In the genomic region with DNA sequence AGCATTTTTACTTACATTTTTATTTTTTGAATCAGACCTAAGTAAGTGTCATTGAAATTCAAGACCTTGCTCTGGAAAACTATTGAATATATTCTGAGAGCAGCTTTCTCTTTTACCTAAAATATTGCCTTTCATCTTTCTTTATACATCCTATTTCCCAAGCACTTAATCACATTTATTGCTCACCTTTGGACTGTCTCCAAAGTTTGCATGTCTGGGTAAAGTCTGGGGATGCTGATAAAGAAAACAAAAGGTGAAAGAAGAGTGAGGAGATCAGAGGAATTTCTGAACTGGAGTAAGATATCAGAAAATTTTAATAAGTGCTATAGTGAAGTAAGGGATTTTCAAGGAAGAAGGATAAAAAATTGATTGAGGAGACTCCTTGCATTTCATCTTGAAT, we compare ENCODE assay signal across 25 cellular contexts.
"Had no signal": no experiment of that assay in that cellular context is flagged by ENCODE, and none has a peak within 500 bp of the region (broad histone marks: within the 10 kb centered on the region; RNA-seq: fewer than 3 reads in every experiment).

No MANE protein-coding gene starts in this region.

- ATAC-seq: activated CD4-positive, CD25-positive, alpha-beta regulatory T cell treated with anti-CD3 and anti-CD28 coated beads, Interleukin-2, amount 50 U/mL, for 24 hours; activated CD8-positive, alpha-beta T cell treated with anti-CD3 and anti-CD28 coated beads for 36 hours; activated T-cell treated with anti-CD3 and anti-CD28 coated beads, Interleukin-2, amount 50 U/mL, for 72 hours had no signal

- H3K36me3 Mint-ChIP-seq: activated naive CD8-positive, alpha-beta T cell treated with anti-CD3 and anti-CD28 coated beads, Interleukin-2, amount 10 ng/mL, durations not matched to agents 7 days and 5 days had no signal

- H3K27me3 ChIP-seq: adrenal gland, MG63 had no signal

- H3K4me1 Mint-ChIP-seq: activated naive CD8-positive, alpha-beta T cell treated with anti-CD3 and anti-CD28 coated beads, Interleukin-2, amount 10 ng/mL, durations not matched to agents 7 days and 5 days; central memory CD8-positive, alpha-beta T cell had no signal

- H3K27me3 Mint-ChIP-seq: activated CD8-positive, alpha-beta T cell treated with anti-CD3 and anti-CD28 coated beads for 36 hours; activated naive CD8-positive, alpha-beta T cell treated with anti-CD3 and anti-CD28 coated beads, Interleukin-2, amount 10 ng/mL, durations not matched to agents 7 days and 5 days; central memory CD8-positive, alpha-beta T cell had no signal

- H3K4me1 ChIP-seq: adrenal gland had no signal

- H3K4me3 Mint-ChIP-seq: activated CD8-positive, alpha-beta T cell treated with anti-CD3 and anti-CD28 coated beads for 36 hours; activated naive CD8-positive, alpha-beta T cell treated with anti-CD3 and anti-CD28 coated beads, Interleukin-2, amount 10 ng/mL, durations not matched to agents 7 days and 5 days; activated T-cell treated with anti-CD3 and anti-CD28 coated beads, Interleukin-2, amount 50 U/mL, for 72 hours; central memory CD8-positive, alpha-beta T cell had no signal

- H3K9me3 Mint-ChIP-seq: activated naive CD8-positive, alpha-beta T cell treated with anti-CD3 and anti-CD28 coated beads, Interleukin-2, amount 10 ng/mL, durations not matched to agents 7 days and 5 days had no signal

- H3K4me3 ChIP-seq: adrenal gland, MG63, SK-N-MC had no signal

- H3K36me3 ChIP-seq: adrenal gland, MG63 had no signal

- H3K9me3 ChIP-seq: adrenal gland, MG63 had no signal

- DNase-seq: activated CD4-positive, alpha-beta T cell treated with anti-CD3 and anti-CD28 coated beads for 4 hours; activated CD8-positive, alpha-beta memory T cell treated with anti-CD3 and anti-CD28 coated beads, Interleukin-2, amount 50 U/mL, for 4 hours; activated CD8-positive, alpha-beta T cell treated with anti-CD3 and anti-CD28 coated beads for 36 hours; activated naive CD4-positive, alpha-beta T cell treated with anti-CD3 and anti-CD28 coated beads, Interleukin-2, amount 50 U/mL, for 16 hours; activated naive CD8-positive, alpha-beta T cell treated with anti-CD3 and anti-CD28 coated beads, Interleukin-2, amount 10 ng/mL, durations not matched to agents 7 days and 5 days; activated T-cell treated with anti-CD3 and anti-CD28 coated beads, Interleukin-2, amount 50 U/mL, for 72 hours; adrenal gland; aorta; MG63; MV-4-11; NCI-H1092 treated with DMSO at 0.1 percent for 48 hours; NCI-H1417 treated with DMSO at 0.1 percent for 48 hours; NCI-H1694; NCI-H2029; NCI-H2107; NCI-H2171 treated with DMSO at 0.1 percent for 48 hours; NCI-H226; NCI-H526; NCI-H82; SW 1271 had no signal

- H3K27ac Mint-ChIP-seq: activated CD8-positive, alpha-beta T cell treated with anti-CD3 and anti-CD28 coated beads for 36 hours; activated naive CD8-positive, alpha-beta T cell treated with anti-CD3 and anti-CD28 coated beads, Interleukin-2, amount 10 ng/mL, durations not matched to agents 7 days and 5 days; activated T-cell treated with anti-CD3 and anti-CD28 coated beads, Interleukin-2, amount 50 U/mL, for 72 hours; activated T-helper 2 cell treated with anti-CD3 and anti-CD28 coated beads, Interferon-gamma antibody, Interleukin-2, Interleukin-4, amounts not matched to agents 10 μg/mL and 5 μg/mL and 100 μg/mL, durations not matched to agents 14 hours and 24 hours and 36 hours had no signal

- H3K27ac ChIP-seq: adrenal gland, KMS-11, SK-N-MC had no signal
